ENCODE assay signal across 24 cellular contexts in genomic region chr6:162814417-162814988, GRCh38.
A peak's percentile ranks its signal among the peaks of the same experiment; 100 is the strongest.
DNase-seq lines count a peak whose midpoint lies in the region; ATAC-seq and TF ChIP-seq lines count a peak whose summit lies in the region.
"Had no signal": no experiment of that assay in that cellular context is flagged by ENCODE, and none has a peak within 500 bp of the region (broad histone marks: within the 10 kb centered on the region; RNA-seq: fewer than 3 reads in every experiment).

No MANE protein-coding gene starts in this region.

- no peak overlapping the region for H3K18ac ChIP-seq in mesenchymal stem cell (ENCODE audit: low read depth in 1 of 2, low read length in 2 of 2)

- H3K36me3 ChIP-seq in BE2C, result no peaks in the 10 kb centered on the region
- no peaks in the 10 kb centered on the region for H3K36me3 ChIP-seq in H7 (replicated peaks; ENCODE audit: control insufficient read depth, insufficient read depth, low read length)
- no peaks in the 10 kb centered on the region for H3K36me3 ChIP-seq in mammary epithelial cell (ENCODE audit: insufficient read depth, low read length)
- H3K36me3 ChIP-seq in mesenchymal stem cell (ENCODE audit: control insufficient read depth in 1 of 2, insufficient read depth in 2 of 2, low read depth in 1 of 2, low read length in 2 of 2), result no peaks in the 10 kb centered on the region
- H3K36me3 ChIP-seq: SJSA1 had no signal

- H2BK5ac ChIP-seq in mesenchymal stem cell (ENCODE audit: low read depth, low read length, poor library complexity, severe bottlenecking), result no peak overlapping the region

- H2BK120ac ChIP-seq in mesenchymal stem cell (ENCODE audit: low read depth, low read length), result no peak overlapping the region

- no peak overlapping the region for H3K23ac ChIP-seq in mesenchymal stem cell (ENCODE audit: low read length in 2 of 2)

- H3K14ac ChIP-seq in mesenchymal stem cell (ENCODE audit: low read length in 2 of 2), result no peak overlapping the region

- no peak overlapping the region for H3K4me2 ChIP-seq in mammary epithelial cell (ENCODE audit: insufficient read depth, low read depth, low read length)
- no peak overlapping the region for H3K4me2 ChIP-seq in mesenchymal stem cell (ENCODE audit: low read length, poor library complexity, severe bottlenecking)
- H3K4me2 ChIP-seq: A549, PC-9 had no signal

- no peaks in the 10 kb centered on the region for H3K9me3 ChIP-seq in BE2C
- no peaks in the 10 kb centered on the region for H3K9me3 ChIP-seq in mammary epithelial cell (replicated peaks; ENCODE audit: insufficient read depth, low read length)
- peaks cover 3% of the 10 kb centered on the region for H3K9me3 ChIP-seq in mesenchymal stem cell (ENCODE audit: control insufficient read depth, low read length)
- H3K9me3 ChIP-seq: A549, Caco-2, SJSA1 had no signal

- H2BK12ac ChIP-seq in mesenchymal stem cell (ENCODE audit: low read length in 2 of 2), result no peak overlapping the region

- H3K9ac ChIP-seq in mammary epithelial cell (ENCODE audit: insufficient read depth, low read length) (no peak overlapping the region), mesenchymal stem cell (ENCODE audit: low read length) (no peak overlapping the region)

- CTCF ChIA-PET in mammary epithelial cell (lab: Charles Lee; ENCODE audit: low non-redundant PET), result no interaction called here

- H3K27me3 ChIP-seq in BE2C, result no peaks in the 10 kb centered on the region
- no peaks in the 10 kb centered on the region for H3K27me3 ChIP-seq in H7 (ENCODE audit: control insufficient read depth, insufficient read depth, low read length)
- H3K27me3 ChIP-seq in mammary epithelial cell (ENCODE audit: insufficient read depth, low read length), result no peaks in the 10 kb centered on the region
- H3K27me3 ChIP-seq in mesenchymal stem cell (ENCODE audit: control insufficient read depth in 1 of 2, insufficient read depth in 1 of 2, low read length in 2 of 2), result no peaks in the 10 kb centered on the region
- H3K27me3 ChIP-seq: SJSA1 had no signal

- DNase-seq in BE2C, result peak; percentile 46
- peak; percentile 5 for DNase-seq in H7
- DNase-seq in NCI-H2227 treated with DMSO at 0.1 percent for 48 hours (lab: John Stamatoyannopoulos, UW), result peak; percentile 97
- DNase-seq in islet precursor cell, result peak; percentile 25
- DNase-seq in type B pancreatic cell (ENCODE audit: extremely low spot score, unreplicated experiment), result no peak
- DNase-seq in mammary epithelial cell, result no peak
- DNase-seq in mesenchymal stem cell, result no peak
- DNase-seq: AML-193; C1 segment of cervical spinal cord; Caco-2; CD4-positive, alpha-beta memory T cell; DMS79; EL; GDM1; NCI-H1048; NCI-H1436 treated with DMSO at 0.1 percent for 48 hours; NCI-H2029; NCI-H345; PC-9; Right ventricle myocardium superior had no signal

- no peak overlapping the region for H2AK5ac ChIP-seq in mesenchymal stem cell (ENCODE audit: low read length, severe bottlenecking)

- H3K4ac ChIP-seq in mesenchymal stem cell (ENCODE audit: low read depth in 1 of 2, low read length in 2 of 2), result no peak overlapping the region

- in situ Hi-C loops in mammary epithelial cell (cut with MboI; ENCODE audit: low sequenced_read_pairs in 2 of 2), result no loop called here

- H3K27ac ChIP-seq in mammary epithelial cell (ENCODE audit: insufficient read depth, low read depth, low read length), result no peak overlapping the region
- no peak overlapping the region for H3K27ac ChIP-seq in mesenchymal stem cell (ENCODE audit: low read length, poor library complexity, severe bottlenecking)
- H3K27ac ChIP-seq: A549, PC-9, SJSA1 had no signal

- H2BK15ac ChIP-seq in mesenchymal stem cell (ENCODE audit: low read depth, poor library complexity, severe bottlenecking), result no peak overlapping the region

- no peak overlapping the region for H3K4me3 Mint-ChIP-seq in type B pancreatic cell
- H3K4me3 Mint-ChIP-seq: CD4-positive, alpha-beta memory T cell had no signal

- intact Hi-C loops in mammary epithelial cell (cut with micrococcal nuclease), result no loop called here

- peaks cover 6% of the 10 kb centered on the region for H3K4me1 Mint-ChIP-seq in type B pancreatic cell (ENCODE audit: unreplicated experiment)
- H3K4me1 Mint-ChIP-seq: CD4-positive, alpha-beta memory T cell had no signal

- H3K79me1 ChIP-seq in mesenchymal stem cell (replicated peaks; ENCODE audit: low read length, poor library complexity, severe bottlenecking), result no peaks in the 10 kb centered on the region

- H4K20me1 ChIP-seq in mammary epithelial cell (ENCODE audit: insufficient read depth, low read length), result no peaks in the 10 kb centered on the region

- H4K91ac ChIP-seq in mesenchymal stem cell (ENCODE audit: low read length), result no peak overlapping the region

- 81% methylated on average over 11 of the region's 11 CpGs for WGBS in mammary epithelial cell (ENCODE audit: low coverage, missing lambda C conversion rate)
- WGBS in mesenchymal stem cell, result 87% methylated on average over 10 of the region's 11 CpGs

- H3K4me3 ChIP-seq in BE2C (ENCODE audit: low read depth, low read length) (peak overlapping the region; percentile 28), H7 (ENCODE audit: insufficient read depth, low read depth, low read length) (no peak overlapping the region), mammary epithelial cell (replicated peaks in 1 of 3; ENCODE audit: insufficient read depth in 1 of 3, low read depth in 2 of 3, low read length in 3 of 3) (no peak overlapping the region), mesenchymal stem cell (ENCODE audit: insufficient read depth in 1 of 2, low read depth in 1 of 2, low read length in 2 of 2) (no peak overlapping the region)
- H3K4me3 ChIP-seq: A549, GM12878, PC-9, SJSA1 had no signal

- H3K27me3 Mint-ChIP-seq in type B pancreatic cell, result peaks cover 3% of the 10 kb centered on the region
- H3K27me3 Mint-ChIP-seq: CD4-positive, alpha-beta memory T cell had no signal

- peaks cover 3% of the 10 kb centered on the region for H3K36me3 Mint-ChIP-seq in type B pancreatic cell
- H3K36me3 Mint-ChIP-seq: CD4-positive, alpha-beta memory T cell had no signal

- no peak for ATAC-seq in GM18858 (IDR thresholded peaks at IDR 0.05; ENCODE audit: unreplicated experiment)
- ATAC-seq: A549, GM12878 had no signal

- H4K8ac ChIP-seq in mesenchymal stem cell (ENCODE audit: low read length), result no peak overlapping the region

- H3K27ac Mint-ChIP-seq in type B pancreatic cell, result no peak overlapping the region
- H3K27ac Mint-ChIP-seq: CD4-positive, alpha-beta memory T cell had no signal

- peaks cover 17% of the 10 kb centered on the region for H3K4me1 ChIP-seq in BE2C
- no peaks in the 10 kb centered on the region for H3K4me1 ChIP-seq in mammary epithelial cell (ENCODE audit: insufficient read depth, low read length)
- H3K4me1 ChIP-seq in mesenchymal stem cell (ENCODE audit: control insufficient read depth, insufficient read depth, low read depth, low read length), result peaks cover 1% of the 10 kb centered on the region
- H3K4me1 ChIP-seq: A549, Caco-2, SJSA1 had no signal

- peaks cover 9% of the 10 kb centered on the region for H3K9me3 Mint-ChIP-seq in type B pancreatic cell

- BruUV-seq in mammary epithelial cell (replicated peaks; lab: Mats Ljungman, UMichigan), result no TSS peak

- H3K79me2 ChIP-seq in mammary epithelial cell (ENCODE audit: insufficient read depth, low read length), result no peaks in the 10 kb centered on the region

- dilution Hi-C loops in mammary epithelial cell (cut with HindIII; ENCODE audit: low sequenced_read_pairs), result no loop called here

- H2AFZ ChIP-seq in mammary epithelial cell (ENCODE audit: low read depth, low read length), result no peak overlapping the region
- H2AFZ ChIP-seq in mesenchymal stem cell (ENCODE audit: low read depth, low read length), result no peak overlapping the region
- H2AFZ ChIP-seq: PC-9 had no signal

- no peak for TF ChIP-seq CTCF in BE2C (IDR thresholded peaks at IDR 0.05; ENCODE audit: low read depth, low read length)
- TF ChIP-seq CTCF in type B pancreatic cell (conservative IDR thresholded peaks at IDR 0.05), result no peak
- TF ChIP-seq CTCF in mammary epithelial cell (conservative IDR thresholded peaks at IDR 0.05 in 1 of 2, IDR thresholded peaks at IDR 0.05 in 1 of 2; ENCODE audit: extremely low read depth in 1 of 2, insufficient read depth in 1 of 2, low read depth in 1 of 2, low read length in 2 of 2), result no peak

Comparison
In these comparisons a context has a peak if more than half of its experiments do, and no peak if none do; other contexts are left out.
1. DNase-seq: peak in BE2C (single experiment), H7 (single experiment), NCI-H2227 treated with DMSO at 0.1 percent for 48 hours (single experiment) and islet precursor cell (single experiment); none in type B pancreatic cell (single experiment), mammary epithelial cell (single experiment) and mesenchymal stem cell (single experiment).